In the genomic region with DNA sequence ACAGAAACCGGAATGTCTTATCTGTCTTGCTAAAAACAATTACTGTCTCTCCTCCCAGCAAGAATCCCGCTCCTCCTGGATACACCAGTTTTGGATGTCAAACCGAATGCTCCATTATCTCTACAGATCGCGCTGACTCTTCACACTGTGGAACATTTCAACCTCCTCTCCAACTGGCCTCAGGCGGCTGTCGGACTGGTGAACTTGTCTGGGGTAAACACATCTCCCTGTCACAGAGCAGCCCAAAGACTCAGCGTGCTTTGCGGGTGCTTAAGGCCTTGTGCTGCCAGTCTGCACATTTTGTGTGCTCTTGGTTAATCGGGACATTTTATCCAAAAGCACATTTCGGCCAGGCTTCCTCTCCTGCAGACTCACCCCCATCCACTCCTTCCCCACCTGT, we compare ENCODE assay signal across 10 cellular contexts.
DNase-seq lines count a peak whose midpoint lies in the region; ATAC-seq and TF ChIP-seq lines count a peak whose summit lies in the region.
"Had no signal": no experiment of that assay in that cellular context is flagged by ENCODE, and none has a peak within 500 bp of the region (broad histone marks: within the 10 kb centered on the region; RNA-seq: fewer than 3 reads in every experiment).

No MANE protein-coding gene starts in this region.

- TF ChIP-seq POLR2A in esophagus squamous epithelium (IDR thresholded peaks at IDR 0.05), result no peak

- H3K27ac ChIP-seq in VCaP (peak overlapping the region; percentile 78), right cardiac atrium (ENCODE audit: low read length) (peak overlapping the region; percentile 46), esophagus squamous epithelium (peak overlapping the region in 2 of 4 donors; percentile 8 to 51)

- no peaks in the 10 kb centered on the region for H3K36me3 Mint-ChIP-seq in activated naive CD4-positive, alpha-beta T cell treated with anti-CD3 and anti-CD28 coated beads, Interleukin-2, amount 50 U/mL, for 24 hours
- no peaks in the 10 kb centered on the region for H3K36me3 Mint-ChIP-seq in stimulated activated naive CD8-positive, alpha-beta T cell treated with anti-CD3 and anti-CD28 coated beads, Interleukin-15, Interleukin-2, amounts not matched to agents 100 ng/mL and 50 ng/mL, for 24 hours (ENCODE audit: low read depth)

- no peak for DNase-seq in activated naive CD4-positive, alpha-beta T cell treated with Interleukin-2 at 50 U/mL for 16 hours
- DNase-seq in right cardiac atrium (peak in 2 of 3 donors; percentile 31 to 64), NCI-H69 (lab: John Stamatoyannopoulos, UW) (no peak), esophagus squamous epithelium (lab: John Stamatoyannopoulos, UW) (no peak), GM10266 (ENCODE audit: extremely low spot score) (no peak)
- DNase-seq: amygdala, NCI-H1048 had no signal

- peaks cover 12% of the 10 kb centered on the region for H3K4me1 ChIP-seq in right cardiac atrium (ENCODE audit: control insufficient read depth, insufficient read depth, low read length)
- peaks cover 0 to 51% (median 15%) of the 10 kb centered on the region in 3 donors for H3K4me1 ChIP-seq in esophagus squamous epithelium

- H3K27me3 Mint-ChIP-seq in activated naive CD4-positive, alpha-beta T cell treated with anti-CD3 and anti-CD28 coated beads, Interleukin-2, amount 50 U/mL, for 24 hours, result no peaks in the 10 kb centered on the region
- peaks cover 8% of the 10 kb centered on the region for H3K27me3 Mint-ChIP-seq in stimulated activated naive CD8-positive, alpha-beta T cell treated with anti-CD3 and anti-CD28 coated beads, Interleukin-15, Interleukin-2, amounts not matched to agents 100 ng/mL and 50 ng/mL, for 24 hours

- WGBS in right cardiac atrium, result 27% methylated on average over 11 of the region's 11 CpGs
- WGBS in esophagus squamous epithelium, 2 donors, result 67 to 77% methylated on average over 11 of the region's 11 CpGs

- peak overlapping the region; percentile 66 for H3K4me3 Mint-ChIP-seq in activated naive CD4-positive, alpha-beta T cell treated with anti-CD3 and anti-CD28 coated beads, Interleukin-2, amount 50 U/mL, for 24 hours
- H3K4me3 Mint-ChIP-seq in stimulated activated naive CD8-positive, alpha-beta T cell treated with anti-CD3 and anti-CD28 coated beads, Interleukin-15, Interleukin-2, amounts not matched to agents 100 ng/mL and 50 ng/mL, for 24 hours, result peak overlapping the region; percentile 81

- H3K4me3 ChIP-seq in right cardiac atrium (ENCODE audit: low read length), result no peak overlapping the region
- H3K4me3 ChIP-seq in esophagus squamous epithelium, result no peak overlapping the region

- H3K27ac Mint-ChIP-seq in activated naive CD4-positive, alpha-beta T cell treated with anti-CD3 and anti-CD28 coated beads, Interleukin-2, amount 50 U/mL, for 24 hours, result peak overlapping the region; percentile 26
- H3K27ac Mint-ChIP-seq in stimulated activated naive CD8-positive, alpha-beta T cell treated with anti-CD3 and anti-CD28 coated beads, Interleukin-15, Interleukin-2, amounts not matched to agents 100 ng/mL and 50 ng/mL, for 24 hours, result peak overlapping the region; percentile 99

- TF ChIP-seq CTCF in VCaP (conservative IDR thresholded peaks at IDR 0.05) (no peak), esophagus squamous epithelium (IDR thresholded peaks at IDR 0.05) (no peak), GM10266 (IDR thresholded peaks at IDR 0.05; ENCODE audit: control insufficient read depth, insufficient read depth, low read depth, missing control alignments) (no peak)

- no peaks in the 10 kb centered on the region for H3K9me3 ChIP-seq in right cardiac atrium (ENCODE audit: control insufficient read depth, low read length)
- H3K9me3 ChIP-seq in esophagus squamous epithelium, result no peaks in the 10 kb centered on the region

- ATAC-seq in right cardiac atrium, result peak; percentile 43 to 54

- no peaks in the 10 kb centered on the region for H3K36me3 ChIP-seq in esophagus squamous epithelium

- intact Hi-C loops in right cardiac atrium (cut with DNase I) (loop anchor here in 2 of 4 donors (5.0 to 10.0 kb wide), 2 partner anchors 65 to 68 kb away; no protein-coding TSS in a partner anchor), esophagus squamous epithelium (cut with DNase I) (no loop called here)

- H3K27me3 ChIP-seq in right cardiac atrium (ENCODE audit: control insufficient read depth, insufficient read depth) (no peaks in the 10 kb centered on the region), esophagus squamous epithelium (no peaks in the 10 kb centered on the region)

- H3K4me1 Mint-ChIP-seq in activated naive CD4-positive, alpha-beta T cell treated with anti-CD3 and anti-CD28 coated beads, Interleukin-2, amount 50 U/mL, for 24 hours, result peaks cover 66% of the 10 kb centered on the region
- H3K4me1 Mint-ChIP-seq in stimulated activated naive CD8-positive, alpha-beta T cell treated with anti-CD3 and anti-CD28 coated beads, Interleukin-15, Interleukin-2, amounts not matched to agents 100 ng/mL and 50 ng/mL, for 24 hours (ENCODE audit: low read depth), result peaks cover 89% of the 10 kb centered on the region

- no peaks in the 10 kb centered on the region for H3K9me3 Mint-ChIP-seq in activated naive CD4-positive, alpha-beta T cell treated with anti-CD3 and anti-CD28 coated beads, Interleukin-2, amount 50 U/mL, for 24 hours
- no peaks in the 10 kb centered on the region for H3K9me3 Mint-ChIP-seq in stimulated activated naive CD8-positive, alpha-beta T cell treated with anti-CD3 and anti-CD28 coated beads, Interleukin-15, Interleukin-2, amounts not matched to agents 100 ng/mL and 50 ng/mL, for 24 hours

Comparison
In these comparisons a context has a peak if more than half of its experiments do, and no peak if none do; other contexts are left out.
1. DNase-seq: peak in right cardiac atrium (2 of 3); none in activated naive CD4-positive, alpha-beta T cell treated with Interleukin-2 at 50 U/mL for 16 hours (single experiment), NCI-H69 (single experiment), esophagus squamous epithelium (single experiment) and GM10266 (single experiment).